In the genomic region with DNA sequence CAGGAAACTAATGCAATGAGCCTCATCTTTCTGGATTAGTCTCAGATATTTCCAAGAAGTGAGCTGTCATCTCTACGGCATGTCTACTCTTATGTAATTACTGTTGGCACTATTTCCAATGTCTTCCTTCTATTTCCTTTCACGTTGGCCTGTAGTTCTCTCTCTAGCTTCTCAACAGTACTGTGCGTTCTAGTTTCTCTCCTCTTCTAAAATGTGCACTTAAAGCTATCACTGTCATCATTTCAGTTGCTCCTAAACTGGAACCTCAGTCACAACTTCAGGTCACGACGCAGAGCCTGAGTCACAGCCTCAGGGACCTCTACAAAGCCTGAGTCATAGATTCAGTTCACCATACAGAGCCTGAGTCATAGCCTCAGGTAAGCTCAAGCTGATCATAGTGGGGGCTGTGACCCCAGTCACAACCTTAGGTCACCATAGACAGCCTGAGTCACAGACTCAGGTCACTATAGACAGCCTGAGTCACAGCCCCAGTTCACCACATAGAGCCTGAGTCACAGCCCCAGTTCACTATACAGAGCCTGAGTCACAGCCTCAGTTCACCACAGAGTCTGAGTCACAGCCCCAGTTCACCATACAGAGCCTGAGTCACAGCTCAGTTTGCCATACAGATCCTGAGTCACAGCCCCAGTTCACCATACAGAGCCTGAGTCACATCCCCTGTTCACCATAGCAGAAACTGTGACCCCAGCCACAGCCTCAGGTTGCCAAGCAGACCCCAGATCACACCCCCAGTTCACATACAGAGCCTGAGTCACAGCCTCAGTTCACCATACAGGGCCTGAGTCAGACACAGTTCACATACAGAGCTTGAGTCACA, we compare ENCODE assay signal across 8 cellular contexts.
A peak's percentile ranks its signal among the peaks of the same experiment; 100 is the strongest.
DNase-seq lines count a peak whose midpoint lies in the region; ATAC-seq lines count a peak whose summit lies in the region.

No MANE protein-coding gene starts in this region.

- H3K9me3 Mint-ChIP-seq in activated naive CD8-positive, alpha-beta T cell (ENCODE audit: low read depth) = peaks cover 4% of the 10 kb centered on the region
- peaks cover 3% of the 10 kb centered on the region for H3K9me3 Mint-ChIP-seq in stimulated activated memory B cell treated with anti-CD40 and anti-IgM and Interleukin-4, amounts not matched to agents 10 μg/mL and 1 μg/mL and 100 μg/mL, for 72 hours

- ATAC-seq in stimulated activated memory B cell treated with anti-CD40 and anti-IgM and Interleukin-4, amounts not matched to agents 10 μg/mL and 1 μg/mL and 100 μg/mL, for 72 hours = peak; percentile 20
- no peak for ATAC-seq in HG03439 (IDR thresholded peaks at IDR 0.05; ENCODE audit: unreplicated experiment)
- ATAC-seq in GM21723 (IDR thresholded peaks at IDR 0.05; ENCODE audit: unreplicated experiment) = no peak

- H3K4me1 Mint-ChIP-seq in activated naive CD8-positive, alpha-beta T cell (ENCODE audit: low read depth) = peaks cover 24% of the 10 kb centered on the region
- H3K4me1 Mint-ChIP-seq in stimulated activated memory B cell treated with anti-CD40 and anti-IgM and Interleukin-4, amounts not matched to agents 10 μg/mL and 1 μg/mL and 100 μg/mL, for 72 hours = no peaks in the 10 kb centered on the region

- peak overlapping the region; percentile 95 for H3K27ac Mint-ChIP-seq in activated naive CD8-positive, alpha-beta T cell
- H3K27ac Mint-ChIP-seq in stimulated activated memory B cell treated with anti-CD40 and anti-IgM and Interleukin-4, amounts not matched to agents 10 μg/mL and 1 μg/mL and 100 μg/mL, for 72 hours = no peak overlapping the region

- H3K4me3 Mint-ChIP-seq in activated naive CD8-positive, alpha-beta T cell = peak overlapping the region; percentile 45
- H3K4me3 Mint-ChIP-seq in stimulated activated memory B cell treated with anti-CD40 and anti-IgM and Interleukin-4, amounts not matched to agents 10 μg/mL and 1 μg/mL and 100 μg/mL, for 72 hours = no peak overlapping the region

- peaks cover 4% of the 10 kb centered on the region for H3K36me3 Mint-ChIP-seq in activated naive CD8-positive, alpha-beta T cell
- no peaks in the 10 kb centered on the region for H3K36me3 Mint-ChIP-seq in stimulated activated memory B cell treated with anti-CD40 and anti-IgM and Interleukin-4, amounts not matched to agents 10 μg/mL and 1 μg/mL and 100 μg/mL, for 72 hours

- DNase-seq in activated T-cell treated with anti-CD3 and anti-CD28 coated beads for 24 hours (ENCODE audit: low read depth) = peak; percentile 48
- no peak for DNase-seq in activated T-cell treated with anti-CD3 and anti-CD28 coated beads, Interleukin-2, amount 50 U/mL, for 1 hour
- DNase-seq in kidney tubule cell (ENCODE audit: low spot score) = peak; percentile 75
- DNase-seq in NOMO-1 treated with DMSO at 0.1 percent for 48 hours (lab: John Stamatoyannopoulos, UW; ENCODE audit: unreplicated experiment) = no peak

- no peaks in the 10 kb centered on the region for H3K27me3 Mint-ChIP-seq in activated naive CD8-positive, alpha-beta T cell
- peaks cover 31% of the 10 kb centered on the region for H3K27me3 Mint-ChIP-seq in stimulated activated memory B cell treated with anti-CD40 and anti-IgM and Interleukin-4, amounts not matched to agents 10 μg/mL and 1 μg/mL and 100 μg/mL, for 72 hours

Comparison
In these comparisons a context has a peak if more than half of its experiments do, and no peak if none do; other contexts are left out.
1. DNase-seq: peak in activated T-cell treated with anti-CD3 and anti-CD28 coated beads for 24 hours (single experiment) and kidney tubule cell (single experiment); none in activated T-cell treated with anti-CD3 and anti-CD28 coated beads, Interleukin-2, amount 50 U/mL, for 1 hour (single experiment) and NOMO-1 treated with DMSO at 0.1 percent for 48 hours (single experiment).